18 cellular contexts compared by ENCODE assay signal in genomic region chr1:94612081-94612480, GRCh38.
"Had no signal": no experiment of that assay in that cellular context is flagged by ENCODE, and none has a peak within 500 bp of the region (broad histone marks: within the 10 kb centered on the region; RNA-seq: fewer than 3 reads in every experiment).

No MANE protein-coding gene starts in this region.

- DNase-seq: activated CD4-positive, alpha-beta T cell treated with anti-CD3 and anti-CD28 coated beads, Interleukin-2, amount 50 U/mL, for 1 hour; activated naive CD4-positive, alpha-beta T cell; activated naive CD8-positive, alpha-beta T cell treated with anti-CD3 and anti-CD28 coated beads, Interleukin-2, amount 10 ng/mL, durations not matched to agents 7 days and 5 days; activated T-cell treated with anti-CD3 and anti-CD28 coated beads for 4 hours; anterior cingulate cortex; brain microvascular endothelial cell; cerebellar nuclear complex; dermis blood vessel endothelial cell; effector memory CD8-positive, alpha-beta T cell; hypothalamus; stimulated activated CD4-positive, alpha-beta T cell treated with anti-CD3 and anti-CD28 coated beads, Interleukin-2, amount 100 ng/mL, for 48 hours; substantia nigra; T-cell; T1000 had no signal

- ATAC-seq: activated CD4-positive, CD25-positive, alpha-beta regulatory T cell treated with anti-CD3 and anti-CD28 coated beads, Interleukin-2, amount 50 U/mL, for 24 hours; effector memory CD8-positive, alpha-beta T cell; stimulated activated memory B cell treated with anti-CD40 and anti-IgM and Interleukin-4, amounts not matched to agents 10 μg/mL and 1 μg/mL and 100 μg/mL, for 72 hours; T-cell had no signal

- H3K36me3 ChIP-seq: brain microvascular endothelial cell, tibial nerve had no signal

- H3K4me3 ChIP-seq: SK-N-MC, tibial nerve had no signal

- H3K9me3 ChIP-seq: tibial nerve had no signal

- H3K27me3 ChIP-seq: brain microvascular endothelial cell, tibial nerve had no signal

- H3K27ac ChIP-seq: brain microvascular endothelial cell, SK-N-MC, tibial nerve had no signal
